Comparison of ENCODE assay signal across 8 cellular contexts in the genomic region with DNA sequence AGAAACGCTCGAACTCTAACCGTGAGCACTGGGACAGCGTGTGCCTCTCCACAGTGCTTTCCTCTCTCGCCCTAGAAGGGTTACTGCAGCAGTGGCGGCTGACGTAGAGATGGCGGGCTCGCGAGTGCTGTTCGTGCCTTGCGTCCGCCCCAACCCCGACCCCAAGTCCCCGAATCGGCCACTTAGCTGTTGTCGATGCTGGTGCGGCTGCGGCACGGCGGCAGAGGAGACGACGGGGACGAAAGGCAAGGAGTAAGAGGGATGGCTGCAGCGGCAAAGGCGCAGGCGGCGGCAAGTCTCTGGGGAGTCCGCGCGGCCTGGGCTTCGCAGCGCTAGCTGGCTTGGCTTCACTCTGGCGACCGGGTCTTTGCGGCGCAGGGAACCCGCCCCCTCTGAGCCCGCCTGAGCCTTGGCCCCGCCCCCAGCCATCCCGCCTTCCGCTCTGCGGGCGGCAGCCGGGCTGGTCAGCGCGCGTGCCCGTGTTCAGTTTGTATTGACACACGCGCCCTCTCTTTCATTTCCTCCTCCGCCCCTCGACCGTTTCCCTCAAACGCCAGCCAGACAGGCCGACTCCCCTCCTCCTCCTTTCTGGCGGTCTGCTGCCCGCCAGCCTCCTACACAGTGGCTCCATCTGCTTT. TPM values are rescaled to one million over a fixed set of nuclear protein-coding genes. Genes with fewer than 3 reads are reported as not detected.
DNase-seq lines count a peak whose midpoint lies in the region; ATAC-seq, FAIRE-seq and TF ChIP-seq lines count a peak whose summit lies in the region.

Gene SPIN4, minus strand, starts transcription at position 354 of the 638 bp plus-strand sequence. CDS start 513 bp downstream, outside the sequence.

- peak; percentile 85 for FAIRE-seq in RCC 7860 (lab: Jason Lieb, UNC)

- H3K9me3 Mint-ChIP-seq in activated T-helper 2 cell treated with anti-CD3 and anti-CD28 coated beads, Interferon-gamma antibody, Interleukin-2, Interleukin-4, amounts not matched to agents 10 μg/mL and 5 μg/mL and 100 μg/mL, durations not matched to agents 14 hours and 24 hours and 36 hours = no peaks in the 10 kb centered on the region
- H3K9me3 Mint-ChIP-seq in natural killer cell treated with Interleukin-12 subunit alpha and Interleukin-12 subunit beta and Interleukin-15 and Interleukin-18, amount 100 ng/mL, for 72 hours = no peaks in the 10 kb centered on the region

- H3K4me1 ChIP-seq in DND-41 (ENCODE audit: insufficient read depth, low read length) (peaks cover 37% of the 10 kb centered on the region; the same call in 1 of the 2 replicates), KMS-11 (ENCODE audit: low read depth, poor library complexity, severe bottlenecking) (peaks cover 21% of the 10 kb centered on the region)

- H3K4me3 ChIP-seq in DND-41 (ENCODE audit: low read depth in 1 of 2, low read length in 2 of 2) (peak within 1 kb of the TSS; percentile 56 to 90; a peak in 3 of 4 replicates), KMS-11 (IDR thresholded peaks at IDR 0.05; ENCODE audit: insufficient read depth, low read depth, low read length) (no peak within 1 kb of the TSS), fibroblast of pulmonary artery (replicated peaks; ENCODE audit: low read depth, low read length) (peak within 1 kb of the TSS; percentile 65)

- H4K20me1 ChIP-seq in DND-41 (ENCODE audit: insufficient read depth, low read length) (no peaks in the 10 kb centered on the region), KMS-11 (ENCODE audit: insufficient read depth) (no peaks in the 10 kb centered on the region)

- no peaks in the 10 kb centered on the region for H3K9me3 ChIP-seq in DND-41 (ENCODE audit: insufficient read depth, low read length, severe bottlenecking)

- TF ChIP-seq CTCF in DND-41 (IDR thresholded peaks at IDR 0.05; ENCODE audit: borderline replicate concordance, extremely low read depth, low read length, poor library complexity, severe bottlenecking) = no peak
- no peak for TF ChIP-seq CTCF in KMS-11 (conservative IDR thresholded peaks at IDR 0.05; ENCODE audit: low read depth, low read length)
- TF ChIP-seq CTCF in fibroblast of pulmonary artery (IDR thresholded peaks at IDR 0.05; ENCODE audit: low read length, missing control alignments) = no peak

- H3K27ac ChIP-seq in DND-41 (ENCODE audit: low read length) (peak within 1 kb of the TSS; percentile 93), KMS-11 (peak within 1 kb of the TSS; percentile 84)

- H3K4me2 ChIP-seq in DND-41 (ENCODE audit: insufficient read depth, low read length) = peak within 1 kb of the TSS; percentile 83
- peak within 1 kb of the TSS; percentile 78 for H3K4me2 ChIP-seq in KMS-11

- H3K9ac ChIP-seq in DND-41 (ENCODE audit: low read depth, low read length) (peak within 1 kb of the TSS; percentile 85), KMS-11 (peak within 1 kb of the TSS; percentile 71)

- H3K79me2 ChIP-seq in DND-41 (ENCODE audit: insufficient read depth, low read length) = peaks cover 40% of the 10 kb centered on the region
- peaks cover 34% of the 10 kb centered on the region for H3K79me2 ChIP-seq in KMS-11 (ENCODE audit: insufficient read depth, low read depth)

- H2AFZ ChIP-seq in DND-41 (ENCODE audit: low read depth, low read length) (peak within 1 kb of the TSS; percentile 51), KMS-11 (ENCODE audit: low read depth) (peak within 1 kb of the TSS; percentile 73)

- ATAC-seq in DND-41 (ENCODE audit: insufficient read depth, low read depth) (peak; percentile 85), GM21737 (IDR thresholded peaks at IDR 0.05; ENCODE audit: unreplicated experiment) (peak; percentile 95)
- ATAC-seq in natural killer cell treated with Interleukin-12 subunit alpha and Interleukin-12 subunit beta and Interleukin-15 and Interleukin-18, amount 100 ng/mL, for 72 hours = peak; percentile 98
- peak; percentile 91 for ATAC-seq in stimulated activated naive CD8-positive, alpha-beta T cell treated with anti-CD3 and anti-CD28 coated beads, Interleukin-15, Interleukin-2, amounts not matched to agents 100 U/mL and 50 U/mL, for 24 hours

- intact Hi-C loops in activated T-helper 2 cell treated with anti-CD3 and anti-CD28 coated beads, Interferon-gamma antibody, Interleukin-2, Interleukin-4, amounts not matched to agents 10 μg/mL and 5 μg/mL and 100 μg/mL, durations not matched to agents 14 hours and 24 hours and 36 hours (cut with micrococcal nuclease) = loop anchor here (1.0 to 10.0 kb wide), 3 partner anchors 211 to 1684 kb away; partner anchors contain the start of gene ZC3H12B

- H3K4me1 Mint-ChIP-seq in activated T-helper 2 cell treated with anti-CD3 and anti-CD28 coated beads, Interferon-gamma antibody, Interleukin-2, Interleukin-4, amounts not matched to agents 10 μg/mL and 5 μg/mL and 100 μg/mL, durations not matched to agents 14 hours and 24 hours and 36 hours (ENCODE audit: low read depth) = peaks cover 30% of the 10 kb centered on the region
- peaks cover 13 to 16% of the 10 kb centered on the region in 2 donors for H3K4me1 Mint-ChIP-seq in natural killer cell treated with Interleukin-12 subunit alpha and Interleukin-12 subunit beta and Interleukin-15 and Interleukin-18, amount 100 ng/mL, for 72 hours (ENCODE audit: low read depth in 2 of 2)

- DNase-seq in DND-41 (peak; percentile 84), RCC 7860 (ENCODE audit: low spot score) (peak; percentile 77), fibroblast of pulmonary artery (ENCODE audit: low read depth) (peak; percentile 87)
- peak; percentile 66 for DNase-seq in activated T-helper 2 cell treated with anti-CD3 and anti-CD28 coated beads, Interferon-gamma antibody, Interleukin-2, Interleukin-4, amounts not matched to agents 10 μg/mL and 5 μg/mL and 100 μg/mL, durations not matched to agents 14 hours and 24 hours and 36 hours (ENCODE audit: low spot score)
- DNase-seq in natural killer cell treated with Interleukin-12 subunit alpha and Interleukin-12 subunit beta and Interleukin-15 and Interleukin-18, amount 100 ng/mL, for 72 hours (ENCODE audit: low spot score) = peak; percentile 87
- DNase-seq in stimulated activated naive CD8-positive, alpha-beta T cell treated with anti-CD3 and anti-CD28 coated beads, Interleukin-15, Interleukin-2, amounts not matched to agents 100 U/mL and 50 U/mL, for 24 hours = peak; percentile 80

- H3K27ac Mint-ChIP-seq in activated T-helper 2 cell treated with anti-CD3 and anti-CD28 coated beads, Interferon-gamma antibody, Interleukin-2, Interleukin-4, amounts not matched to agents 10 μg/mL and 5 μg/mL and 100 μg/mL, durations not matched to agents 14 hours and 24 hours and 36 hours = peak within 1 kb of the TSS; percentile 85
- H3K27ac Mint-ChIP-seq in natural killer cell treated with Interleukin-12 subunit alpha and Interleukin-12 subunit beta and Interleukin-15 and Interleukin-18, amount 100 ng/mL, for 72 hours = peak within 1 kb of the TSS; percentile 63 to 70

- peaks cover 8% of the 10 kb centered on the region for H3K36me3 Mint-ChIP-seq in activated T-helper 2 cell treated with anti-CD3 and anti-CD28 coated beads, Interferon-gamma antibody, Interleukin-2, Interleukin-4, amounts not matched to agents 10 μg/mL and 5 μg/mL and 100 μg/mL, durations not matched to agents 14 hours and 24 hours and 36 hours (ENCODE audit: low read depth)
- H3K36me3 Mint-ChIP-seq in natural killer cell treated with Interleukin-12 subunit alpha and Interleukin-12 subunit beta and Interleukin-15 and Interleukin-18, amount 100 ng/mL, for 72 hours = no peaks in the 10 kb centered on the region

- H3K4me3 Mint-ChIP-seq in activated T-helper 2 cell treated with anti-CD3 and anti-CD28 coated beads, Interferon-gamma antibody, Interleukin-2, Interleukin-4, amounts not matched to agents 10 μg/mL and 5 μg/mL and 100 μg/mL, durations not matched to agents 14 hours and 24 hours and 36 hours (ENCODE audit: low read depth) = peak within 1 kb of the TSS; percentile 92
- peak within 1 kb of the TSS; percentile 86 for H3K4me3 Mint-ChIP-seq in natural killer cell treated with Interleukin-12 subunit alpha and Interleukin-12 subunit beta and Interleukin-15 and Interleukin-18, amount 100 ng/mL, for 72 hours

- H3K36me3 ChIP-seq in DND-41 (ENCODE audit: insufficient read depth, low read length) = no peaks in the 10 kb centered on the region; the same call in 1 of the 2 replicates
- no peaks in the 10 kb centered on the region for H3K36me3 ChIP-seq in KMS-11 (ENCODE audit: insufficient read depth)

- H3K27me3 Mint-ChIP-seq in activated T-helper 2 cell treated with anti-CD3 and anti-CD28 coated beads, Interferon-gamma antibody, Interleukin-2, Interleukin-4, amounts not matched to agents 10 μg/mL and 5 μg/mL and 100 μg/mL, durations not matched to agents 14 hours and 24 hours and 36 hours (ENCODE audit: low read depth) = no peaks in the 10 kb centered on the region
- H3K27me3 Mint-ChIP-seq in natural killer cell treated with Interleukin-12 subunit alpha and Interleukin-12 subunit beta and Interleukin-15 and Interleukin-18, amount 100 ng/mL, for 72 hours = peaks cover 0 to 3% of the 10 kb centered on the region in 2 donors

- H3K27me3 ChIP-seq in DND-41 (ENCODE audit: insufficient read depth, low read length, poor library complexity) (no peaks in the 10 kb centered on the region), KMS-11 (ENCODE audit: insufficient read depth, low read depth) (no peaks in the 10 kb centered on the region)

RNA-seq across cellular contexts. Expression of gene SPIN4, which starts in this region (rescaled TPM):
- total RNA-seq in activated T-helper 2 cell treated with anti-CD3 and anti-CD28 coated beads, Interferon-gamma antibody, Interleukin-2, Interleukin-4, amounts not matched to agents 10 μg/mL and 5 μg/mL and 100 μg/mL, durations not matched to agents 14 hours and 24 hours and 36 hours = 7.5 and 8.2 TPM in 2 replicates
- total RNA-seq in natural killer cell treated with Interleukin-12 subunit alpha and Interleukin-12 subunit beta and Interleukin-15 and Interleukin-18, amount 100 ng/mL, for 72 hours = 1 to 10 TPM; 5.5 to 6.1 TPM
